1 cellular context compared by ENCODE assay signal in genomic region chr17:77546772-77547201, GRCh38.
TF ChIP-seq lines count a peak whose summit lies in the region.

No MANE protein-coding gene starts in this region.

TF ChIP-seq in WTC11, 78 proteins besides CTCF, POLR2A, EP300 and RAD21 (continued from another document):
- TF ChIP-seq PRDM15 (CRISPR knock-in tag; IDR thresholded peaks at IDR 0.05), result peak; percentile 82
TF ChIP-seq in WTC11: peak in this region for 1.
